10 cellular contexts compared by ENCODE assay signal in genomic region chr1:82464362-82464931, GRCh38.
A peak's percentile ranks its signal among the peaks of the same experiment; 100 is the strongest.
DNase-seq lines count a peak whose midpoint lies in the region; ATAC-seq and TF ChIP-seq lines count a peak whose summit lies in the region.
"Had no signal": no experiment of that assay in that cellular context is flagged by ENCODE, and none has a peak within 500 bp of the region (broad histone marks: within the 10 kb centered on the region; RNA-seq: fewer than 3 reads in every experiment).

No MANE protein-coding gene starts in this region.

- no peaks in the 10 kb centered on the region for H4K20me1 ChIP-seq in GM23338 (replicated peaks; ENCODE audit: insufficient read depth)

- no peak for TF ChIP-seq CTCF in GM23338 (conservative IDR thresholded peaks at IDR 0.05; ENCODE audit: low read depth in 2 of 2)
- no peak for TF ChIP-seq CTCF in retinal pigment epithelial cell (conservative IDR thresholded peaks at IDR 0.05; ENCODE audit: low read depth, low read length)

- H2AFZ ChIP-seq in GM23338 = no peak overlapping the region

- no peak overlapping the region for H3K4me2 ChIP-seq in GM23338

- ATAC-seq in GM23338 = peak; percentile 45; the same call in 2 of the 3 replicates
- no peak for ATAC-seq in GM19023 (IDR thresholded peaks at IDR 0.05; ENCODE audit: unreplicated experiment)
- ATAC-seq: T-cell had no signal

- no peaks in the 10 kb centered on the region for H3K27me3 Mint-ChIP-seq in GM23338 (ENCODE audit: insufficient read depth, low read depth, poor library complexity)
- H3K27me3 Mint-ChIP-seq: T-cell, type B pancreatic cell had no signal

- no peaks in the 10 kb centered on the region for H3K9me2 ChIP-seq in GM23338 (ENCODE audit: insufficient read depth)

- H3K4me3 Mint-ChIP-seq in GM23338 = no peak overlapping the region
- H3K4me3 Mint-ChIP-seq: T-cell, type B pancreatic cell had no signal

- H3K36me3 ChIP-seq in GM23338 (ENCODE audit: insufficient read depth) = no peaks in the 10 kb centered on the region

- peaks cover 5% of the 10 kb centered on the region for H3K4me1 Mint-ChIP-seq in GM23338

- no peaks in the 10 kb centered on the region for H3K4me1 ChIP-seq in GM23338 (ENCODE audit: insufficient read depth)

- no peaks in the 10 kb centered on the region for H3K36me3 Mint-ChIP-seq in GM23338 (ENCODE audit: low read depth)
- H3K36me3 Mint-ChIP-seq: T-cell, type B pancreatic cell had no signal

- H3K27me3 ChIP-seq in GM23338 (ENCODE audit: insufficient read depth) = no peaks in the 10 kb centered on the region

- H3K9me3 Mint-ChIP-seq in GM23338 = no peaks in the 10 kb centered on the region
- H3K9me3 Mint-ChIP-seq: type B pancreatic cell had no signal

- no peaks in the 10 kb centered on the region for H3F3A ChIP-seq in GM23338 (replicated peaks; ENCODE audit: low read depth)

- H3K27ac ChIP-seq in GM23338 (ENCODE audit: low read depth) = no peak overlapping the region

- peak overlapping the region; percentile 56; the same call in 1 of the 2 replicates for H3K27ac Mint-ChIP-seq in GM23338
- H3K27ac Mint-ChIP-seq: T-cell, type B pancreatic cell had no signal

- DNase-seq in GM23338 (ENCODE audit: low spot score) = peak; percentile 3
- peak; percentile 59 for DNase-seq in NCI-H774 (lab: John Stamatoyannopoulos, UW)
- DNase-seq in fibroblast of peridontal ligament (ENCODE audit: extremely low read depth) = peak; percentile 75
- peak; percentile 73 for DNase-seq in retinal pigment epithelial cell (ENCODE audit: low read depth)
- DNase-seq in NCI-H2227 treated with DMSO at 0.1 percent for 48 hours (lab: John Stamatoyannopoulos, UW) = no peak
- no peak for DNase-seq in stimulated activated CD4-positive, alpha-beta T cell treated with anti-CD3 and anti-CD28 coated beads, Interleukin-4, amount 100 ng/mL, for 1 hour
- no peak for DNase-seq in stimulated activated naive CD4-positive, alpha-beta T cell treated with Interleukin-2 at 50 U/mL for 16 hours (lab: John Stamatoyannopoulos, UW)
- DNase-seq: T-cell had no signal

- no peaks in the 10 kb centered on the region for H3K79me2 ChIP-seq in GM23338 (replicated peaks; ENCODE audit: insufficient read depth)

- H3K4me3 ChIP-seq in GM23338 (no peak overlapping the region), retinal pigment epithelial cell (ENCODE audit: low read length) (no peak overlapping the region)

TF ChIP-seq in GM23338, 12 proteins besides CTCF, POLR2A, EP300 and RAD21:
- no peak for TF ChIP-seq ZNF462 (CRISPR knock-in tag; IDR thresholded peaks at IDR 0.05)
- TF ChIP-seq EZH2 (IDR thresholded peaks at IDR 0.05; ENCODE audit: low read depth, unreplicated experiment) = no peak
- TF ChIP-seq CREB1 (CRISPR knock-in tag; IDR thresholded peaks at IDR 0.05; ENCODE audit: low read depth) = no peak
- no peak for TF ChIP-seq NANOG (IDR thresholded peaks at IDR 0.05; ENCODE audit: borderline replicate concordance)
- no peak for TF ChIP-seq EZH2phosphoT487 (IDR thresholded peaks at IDR 0.05; ENCODE audit: unreplicated experiment)
- TF ChIP-seq JUNB (IDR thresholded peaks at IDR 0.05; ENCODE audit: unreplicated experiment) = no peak
- TF ChIP-seq STAT1 (IDR thresholded peaks at IDR 0.05; ENCODE audit: unreplicated experiment) = no peak
- no peak for TF ChIP-seq ZNF331 (CRISPR knock-in tag; IDR thresholded peaks at IDR 0.05; ENCODE audit: low read depth)
- no peak for TF ChIP-seq ZNF114 (CRISPR knock-in tag; IDR thresholded peaks at IDR 0.05)
- no peak for TF ChIP-seq POLR2AphosphoS5 (IDR thresholded peaks at IDR 0.05; ENCODE audit: low read depth)
- no peak for TF ChIP-seq ETS1 (IDR thresholded peaks at IDR 0.05)
- no peak for TF ChIP-seq REST (IDR thresholded peaks at IDR 0.05; ENCODE audit: unreplicated experiment)

Comparison
In these comparisons a context has a peak if more than half of its experiments do, and no peak if none do; other contexts are left out.
1. DNase-seq: peak in GM23338 (single experiment), NCI-H774 (single experiment), fibroblast of peridontal ligament (single experiment) and retinal pigment epithelial cell (single experiment); none in NCI-H2227 treated with DMSO at 0.1 percent for 48 hours (single experiment), stimulated activated CD4-positive, alpha-beta T cell treated with anti-CD3 and anti-CD28 coated beads, Interleukin-4, amount 100 ng/mL, for 1 hour (single experiment) and stimulated activated naive CD4-positive, alpha-beta T cell treated with Interleukin-2 at 50 U/mL for 16 hours (single experiment).